ENCODE assay signal across 7 cellular contexts in genomic region chr22:30396871-30397655, GRCh38.
DNase-seq lines count a peak whose midpoint lies in the region; ATAC-seq and TF ChIP-seq lines count a peak whose summit lies in the region.

Gene SEC14L2, plus strand, starts transcription at chr22:30397018. Its CDS starts 99 bp downstream, at chr22:30397117.

- TF ChIP-seq POLR2A in GM18951 (IDR thresholded peaks at IDR 0.05; ENCODE audit: extremely low read depth, insufficient read depth, insufficient read length), result peak; percentile 26

- in situ Hi-C loops in GM18951 (cut with MboI; ENCODE audit: low sequenced_read_pairs, unreplicated experiment), result loop anchor here (10.0 to 25.0 kb wide), 2 partner anchors 88 to 285 kb away; no protein-coding TSS in a partner anchor

- no peak for ATAC-seq in GM21526 (IDR thresholded peaks at IDR 0.05; ENCODE audit: low FRiP score, unreplicated experiment)

- DNase-seq in NCI-H69 (lab: John Stamatoyannopoulos, UW) (peak; percentile 67), activated T-cell treated with anti-CD3 and anti-CD28 coated beads for 48 hours (ENCODE audit: low read depth) (peak; percentile 68), epidermal melanocyte (ENCODE audit: insufficient read length, low spot score) (peak; percentile 82), midbrain (lab: John Stamatoyannopoulos, UW) (peak; percentile 79)
- peak; percentile 56 to 60 for DNase-seq in stimulated activated CD8-positive, alpha-beta memory T cell treated with anti-CD3 and anti-CD28 coated beads, Interleukin-15, amount 100 ng/mL, for 48 hours (ENCODE audit: low read depth in 2 of 2)
